31 cellular contexts compared by ENCODE assay signal in the genomic region with DNA sequence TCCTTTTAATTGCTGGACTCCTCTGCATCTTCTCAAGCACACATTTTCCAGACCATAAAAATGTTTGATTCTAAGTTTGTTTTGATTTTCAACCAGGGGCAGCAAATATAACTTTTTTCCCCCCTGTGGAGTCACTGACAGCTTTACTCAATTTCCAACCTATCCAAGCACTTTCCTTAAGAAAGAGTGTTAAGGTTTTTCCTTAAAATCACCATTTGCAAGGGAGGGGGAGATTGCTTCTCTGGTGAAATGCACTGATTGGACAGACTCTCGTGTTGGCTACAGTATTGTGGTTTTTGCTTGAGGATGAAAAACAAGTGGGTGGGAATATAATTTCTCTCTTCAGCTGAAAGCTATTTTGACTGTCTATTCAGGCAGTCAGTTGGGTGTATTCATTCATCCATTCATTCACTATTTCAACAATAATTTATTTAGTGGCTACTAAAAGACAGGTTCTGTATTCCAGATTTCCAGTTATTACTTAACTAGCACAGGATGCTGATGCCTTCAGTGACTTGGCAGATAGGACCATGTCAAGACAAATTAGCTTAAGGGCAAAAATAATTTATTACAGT.
"Had no signal": no experiment of that assay in that cellular context is flagged by ENCODE, and none has a peak within 500 bp of the region (broad histone marks: within the 10 kb centered on the region; RNA-seq: fewer than 3 reads in every experiment).

No MANE protein-coding gene starts in this region.

- H2AFZ ChIP-seq: parathyroid adenoma had no signal

- H3K79me2 ChIP-seq: parathyroid adenoma had no signal

- H3K9me3 Mint-ChIP-seq: activated CD8-positive, alpha-beta T cell treated with anti-CD3 and anti-CD28 coated beads for 36 hours; activated naive CD4-positive, alpha-beta T cell treated with anti-CD3 and anti-CD28 coated beads, Interleukin-2, amount 50 U/mL, for 24 hours; activated naive CD8-positive, alpha-beta T cell treated with anti-CD3 and anti-CD28 coated beads, Interleukin-2, amount 50 U/mL, for 24 hours; activated T-cell treated with anti-CD3 and anti-CD28 coated beads, Interleukin-2, amount 50 U/mL, for 4 hours; activated T-helper 17 cell treated with anti-CD3 and anti-CD28 coated beads, Interleukin-2, amount 50 U/mL, for 72 hours; immature natural killer cell; mesothelial cell of epicardium; neural crest cell had no signal

- H3K4me3 Mint-ChIP-seq: activated CD8-positive, alpha-beta T cell treated with anti-CD3 and anti-CD28 coated beads for 36 hours; activated naive CD4-positive, alpha-beta T cell treated with anti-CD3 and anti-CD28 coated beads, Interleukin-2, amount 50 U/mL, for 24 hours; activated naive CD8-positive, alpha-beta T cell treated with anti-CD3 and anti-CD28 coated beads, Interleukin-2, amount 50 U/mL, for 24 hours; activated T-cell treated with anti-CD3 and anti-CD28 coated beads, Interleukin-2, amount 50 U/mL, for 4 hours; activated T-helper 17 cell treated with anti-CD3 and anti-CD28 coated beads, Interleukin-2, amount 50 U/mL, for 72 hours; immature natural killer cell; naive thymus-derived CD8-positive, alpha-beta T cell; neural crest cell; stimulated activated naive B cell treated with anti-CD40 and anti-IgM and Interleukin-4, amounts not matched to agents 10 μg/mL and 1 μg/mL and 100 μg/mL, for 72 hours; WTC11 had no signal

- H3K27ac Mint-ChIP-seq: activated CD8-positive, alpha-beta T cell treated with anti-CD3 and anti-CD28 coated beads for 36 hours; activated naive CD4-positive, alpha-beta T cell treated with anti-CD3 and anti-CD28 coated beads, Interleukin-2, amount 50 U/mL, for 24 hours; activated naive CD8-positive, alpha-beta T cell treated with anti-CD3 and anti-CD28 coated beads, Interleukin-2, amount 50 U/mL, for 24 hours; activated T-helper 17 cell treated with anti-CD3 and anti-CD28 coated beads, Interleukin-2, amount 50 U/mL, for 72 hours; immature natural killer cell; mesothelial cell of epicardium; naive thymus-derived CD8-positive, alpha-beta T cell; stimulated activated naive B cell treated with anti-CD40 and anti-IgM and Interleukin-4, amounts not matched to agents 10 μg/mL and 1 μg/mL and 100 μg/mL, for 72 hours; WTC11 had no signal

- H3K4me1 ChIP-seq: colonic mucosa, parathyroid adenoma, right atrium auricular region, stomach, upper lobe of left lung had no signal

- ATAC-seq: activated CD8-positive, alpha-beta T cell treated with anti-CD3 and anti-CD28 coated beads for 36 hours; activated naive CD8-positive, alpha-beta T cell treated with anti-CD3 and anti-CD28 coated beads, Interleukin-2, amount 50 U/mL, for 24 hours; activated T-cell treated with anti-CD3 and anti-CD28 coated beads, Interleukin-2, amount 50 U/mL, for 4 hours; activated T-helper 17 cell treated with anti-CD3 and anti-CD28 coated beads, Interleukin-2, amount 50 U/mL, for 72 hours; gastrocnemius medialis; left colon; naive thymus-derived CD8-positive, alpha-beta T cell; stimulated activated naive B cell treated with anti-CD40 and anti-IgM and Interleukin-4, amounts not matched to agents 10 μg/mL and 1 μg/mL and 100 μg/mL, for 72 hours; WTC11 had no signal

- H3K9ac ChIP-seq: parathyroid adenoma had no signal

- H3K27ac ChIP-seq: colonic mucosa, gastrocnemius medialis, parathyroid adenoma, right atrium auricular region, stomach, thyroid gland, upper lobe of left lung had no signal

- H3K36me3 Mint-ChIP-seq: activated naive CD4-positive, alpha-beta T cell treated with anti-CD3 and anti-CD28 coated beads, Interleukin-2, amount 50 U/mL, for 24 hours; immature natural killer cell; mesothelial cell of epicardium; stimulated activated naive B cell treated with anti-CD40 and anti-IgM and Interleukin-4, amounts not matched to agents 10 μg/mL and 1 μg/mL and 100 μg/mL, for 72 hours; WTC11 had no signal

- H3K36me3 ChIP-seq: colonic mucosa, gastrocnemius medialis, right atrium auricular region, stomach, thyroid gland, upper lobe of left lung had no signal

- H3K27me3 ChIP-seq: colonic mucosa, gastrocnemius medialis, right atrium auricular region, thyroid gland, upper lobe of left lung had no signal

- H3K4me3 ChIP-seq: colonic mucosa, gastrocnemius medialis, right atrium auricular region, stomach, thyroid gland, upper lobe of left lung had no signal

- DNase-seq: activated CD4-positive, alpha-beta T cell treated with anti-CD3 and anti-CD28 coated beads for 1 hour; activated CD4-positive, alpha-beta T cell treated with anti-CD3 and anti-CD28 coated beads, Interleukin-2, amount 50 U/mL, for 1 hour; activated CD8-positive, alpha-beta T cell treated with anti-CD3 and anti-CD28 coated beads for 36 hours; activated gamma-delta T cell treated with Interleukin-2 at 50 U/mL for 16 hours; activated naive CD8-positive, alpha-beta T cell treated with anti-CD3 and anti-CD28 coated beads, Interleukin-2, amount 50 U/mL, for 24 hours; activated T-cell treated with anti-CD3 and anti-CD28 coated beads, Interleukin-2, amount 50 U/mL, for 4 hours; effector CD8-positive, alpha-beta T cell; gastrocnemius medialis; hypothalamus; immature natural killer cell; kidney; left colon; mammary epithelial cell; naive thymus-derived CD8-positive, alpha-beta T cell; occipital lobe; stimulated activated CD4-positive, alpha-beta T cell treated with anti-CD3 and anti-CD28 coated beads, Interleukin-15, amount 100 ng/mL, for 24 hours; stimulated activated CD4-positive, alpha-beta T cell treated with anti-CD3 and anti-CD28 coated beads, Interleukin-2, amount 100 ng/mL, for 24 hours; stimulated activated naive B cell treated with anti-CD40 and anti-IgM and Interleukin-4, amounts not matched to agents 10 μg/mL and 1 μg/mL and 100 μg/mL, for 72 hours; stomach; T-helper 2 cell; thyroid gland; upper lobe of left lung had no signal

- H3K9me3 ChIP-seq: colonic mucosa, gastrocnemius medialis, right atrium auricular region, stomach, thyroid gland, upper lobe of left lung had no signal

- H3K4me1 Mint-ChIP-seq: activated naive CD4-positive, alpha-beta T cell treated with anti-CD3 and anti-CD28 coated beads, Interleukin-2, amount 50 U/mL, for 24 hours; activated naive CD8-positive, alpha-beta T cell treated with anti-CD3 and anti-CD28 coated beads, Interleukin-2, amount 50 U/mL, for 24 hours; activated T-helper 17 cell treated with anti-CD3 and anti-CD28 coated beads, Interleukin-2, amount 50 U/mL, for 72 hours; immature natural killer cell; naive thymus-derived CD8-positive, alpha-beta T cell; stimulated activated naive B cell treated with anti-CD40 and anti-IgM and Interleukin-4, amounts not matched to agents 10 μg/mL and 1 μg/mL and 100 μg/mL, for 72 hours had no signal

- FAIRE-seq: bronchial epithelial cell had no signal
